ENCODE assay signal across 12 cellular contexts in genomic region chr1:1216770-1217620, GRCh38. TPM values are rescaled to one million over a fixed set of nuclear protein-coding genes. Genes with fewer than 3 reads are reported as not detected.
A peak's percentile ranks its signal among the peaks of the same experiment; 100 is the strongest.
DNase-seq lines count a peak whose midpoint lies in the region; ATAC-seq, FAIRE-seq and TF ChIP-seq lines count a peak whose summit lies in the region.
"Had no signal": no experiment of that assay in that cellular context is flagged by ENCODE, and none has a peak within 500 bp of the region (broad histone marks: within the 10 kb centered on the region; RNA-seq: fewer than 3 reads in every experiment).

No MANE protein-coding gene starts in this region.

- no peak for FAIRE-seq in urothelium cell line (lab: Jason Lieb, UNC)

- H3K4me3 ChIP-seq in A673 (ENCODE audit: low read depth, low read length, poor library complexity, severe bottlenecking) (no peak overlapping the region), colonic mucosa (no peak overlapping the region)
- H3K4me3 ChIP-seq: hepatocyte, uterus had no signal

- DNase-seq in A673 (ENCODE audit: low spot score) (no peak), endothelial cell (ENCODE audit: low spot score) (no peak), colonic mucosa (no peak), urothelium cell line (ENCODE audit: low spot score) (no peak)
- DNase-seq in activated T-cell treated with anti-CD3 and anti-CD28 coated beads, Interleukin-2, amount 50 U/mL, for 4 hours = peak; percentile 50
- DNase-seq: GDM1, uterus had no signal

- TF ChIP-seq CTCF in A673 (conservative IDR thresholded peaks at IDR 0.05; ENCODE audit: low read depth, low read length) (no peak), endothelial cell (IDR thresholded peaks at IDR 0.05; ENCODE audit: unreplicated experiment) (no peak), colonic mucosa (IDR thresholded peaks at IDR 0.05) (no peak)

- no peaks in the 10 kb centered on the region for H3K27me3 Mint-ChIP-seq in IgD-negative memory B cell
- H3K27me3 Mint-ChIP-seq in activated T-cell treated with anti-CD3 and anti-CD28 coated beads, Interleukin-2, amount 50 U/mL, for 4 hours (ENCODE audit: low read depth) = no peaks in the 10 kb centered on the region
- H3K27me3 Mint-ChIP-seq in endothelial cell (ENCODE audit: unreplicated experiment) = peaks cover 6% of the 10 kb centered on the region

- H3K4me1 ChIP-seq in A673 (ENCODE audit: insufficient read depth, low read length, poor library complexity, severe bottlenecking) (peaks cover 18% of the 10 kb centered on the region), colonic mucosa (peaks cover under 1% of the 10 kb centered on the region)

- no peak overlapping the region for H3K27ac ChIP-seq in A673 (ENCODE audit: low read depth, low read length, poor library complexity, severe bottlenecking)
- no peak overlapping the region for H3K27ac ChIP-seq in colonic mucosa
- H3K27ac ChIP-seq: hepatocyte, uterus had no signal

- intact Hi-C loops in A673 (cut with micrococcal nuclease; ENCODE audit: unreplicated experiment) (loop anchor here (5.0 kb wide), 1 partner anchor 45 kb away; the partner anchor contains the start of gene TTLL10), colonic mucosa (cut with DNase I) (no loop called here)

- no peak overlapping the region for H3K9ac ChIP-seq in colonic mucosa (ENCODE audit: low read depth in 2 of 2, low read length in 2 of 2)

- CTCF ChIA-PET in A673 (lab: Charles Lee) = no interaction called here

- H3K27me3 ChIP-seq in A673 (replicated peaks; ENCODE audit: insufficient read depth, low read depth, low read length, poor library complexity) (no peaks in the 10 kb centered on the region), colonic mucosa (no peaks in the 10 kb centered on the region)
- H3K27me3 ChIP-seq: hepatocyte, uterus had no signal

- H3K36me3 Mint-ChIP-seq in IgD-negative memory B cell (peaks cover 2% of the 10 kb centered on the region), endothelial cell (ENCODE audit: low read depth, unreplicated experiment) (peaks cover 8% of the 10 kb centered on the region)
- H3K36me3 Mint-ChIP-seq in activated T-cell treated with anti-CD3 and anti-CD28 coated beads, Interleukin-2, amount 50 U/mL, for 4 hours (ENCODE audit: insufficient read depth) = peaks cover 26% of the 10 kb centered on the region

- peaks cover 25% of the 10 kb centered on the region for H3K36me3 ChIP-seq in A673 (ENCODE audit: insufficient read depth, low read length, poor library complexity, severe bottlenecking)
- H3K36me3 ChIP-seq in colonic mucosa = peaks cover 31% of the 10 kb centered on the region
- H3K36me3 ChIP-seq: uterus had no signal

- H3K27ac Mint-ChIP-seq in IgD-negative memory B cell (peak overlapping the region in 2 of 3 donors; percentile 2 to 65), endothelial cell (ENCODE audit: unreplicated experiment) (peak overlapping the region; percentile 80)

- no peaks in the 10 kb centered on the region for H3K9me3 ChIP-seq in A673 (ENCODE audit: low read depth, low read length, poor library complexity, severe bottlenecking)
- no peaks in the 10 kb centered on the region for H3K9me3 ChIP-seq in colonic mucosa
- H3K9me3 ChIP-seq: uterus had no signal

- TSS peak; percentile 91 for BruUV-seq in A673 (replicated peaks; lab: Mats Ljungman, UMichigan)

- POLR2A ChIA-PET in A673 (lab: Charles Lee; ENCODE audit: low non-redundant PET) = no interaction called here

- H3K4me1 Mint-ChIP-seq in IgD-negative memory B cell (peaks cover 0 to 12% (median 11%) of the 10 kb centered on the region in 3 donors), endothelial cell (ENCODE audit: unreplicated experiment) (no peaks in the 10 kb centered on the region)
- peaks cover 51% of the 10 kb centered on the region for H3K4me1 Mint-ChIP-seq in activated T-cell treated with anti-CD3 and anti-CD28 coated beads, Interleukin-2, amount 50 U/mL, for 4 hours (ENCODE audit: low read depth)

- H3K4me3 Mint-ChIP-seq in IgD-negative memory B cell = peak overlapping the region in 3 of 4 donors; percentile 25 to 32 (median 27)
- H3K4me3 Mint-ChIP-seq in activated T-cell treated with anti-CD3 and anti-CD28 coated beads, Interleukin-2, amount 50 U/mL, for 4 hours = peak overlapping the region; percentile 82
- peak overlapping the region; percentile 71 for H3K4me3 Mint-ChIP-seq in endothelial cell (ENCODE audit: unreplicated experiment)

- H3K9me3 Mint-ChIP-seq in IgD-negative memory B cell (no peaks in the 10 kb centered on the region), endothelial cell (ENCODE audit: unreplicated experiment) (no peaks in the 10 kb centered on the region)
- no peaks in the 10 kb centered on the region for H3K9me3 Mint-ChIP-seq in activated T-cell treated with anti-CD3 and anti-CD28 coated beads, Interleukin-2, amount 50 U/mL, for 4 hours

- ATAC-seq in activated T-cell treated with anti-CD3 and anti-CD28 coated beads, Interleukin-2, amount 50 U/mL, for 4 hours = peak in 1 of 2 donors; percentile 14
- no peak for ATAC-seq in HG03342 (IDR thresholded peaks at IDR 0.05; ENCODE audit: unreplicated experiment)
- no peak for ATAC-seq in GM18873 (IDR thresholded peaks at IDR 0.05; ENCODE audit: low FRiP score, unreplicated experiment)

RNA-seq across cellular contexts. Expression of gene TNFRSF4, which starts 3.0 kb away (rescaled TPM):
- total RNA-seq in A673 (2021) = 0.80 and 1.5 TPM in 2 replicates
- not detected for polyA plus RNA-seq in IgD-negative memory B cell
- total RNA-seq in activated T-cell treated with anti-CD3 and anti-CD28 coated beads, Interleukin-2, amount 50 U/mL, for 4 hours = 100 to 1,000 TPM; 480 to 735 (median 495) TPM
- 0.80 TPM for total RNA-seq in endothelial cell (ENCODE audit: unreplicated experiment)
- 1 to 10 TPM; 1.2 to 2.3 TPM for total RNA-seq in colonic mucosa
- total RNA-seq: hepatocyte had no signal
- polyA plus RNA-seq: BJ, hepatocyte had no signal

RNA-seq across cellular contexts. Expression of gene TNFRSF18, which starts 10.6 kb away (rescaled TPM):
- 0.77 and 1.1 TPM in 2 replicates for total RNA-seq in A673 (2021)
- 3.5 TPM for polyA plus RNA-seq in IgD-negative memory B cell
- total RNA-seq in activated T-cell treated with anti-CD3 and anti-CD28 coated beads, Interleukin-2, amount 50 U/mL, for 4 hours = 100 to 1,000 TPM; 102 to 212 (median 155) TPM
- not detected for total RNA-seq in endothelial cell (ENCODE audit: unreplicated experiment)
- total RNA-seq in colonic mucosa = 1 to 10 TPM in 1 of 2 donors, under 1 TPM in 1; 0.61 to 1.7 TPM
- total RNA-seq: hepatocyte had no signal

RNA-seq across cellular contexts. Expression of gene SDF4, which starts 14.8 kb away (rescaled TPM):
- total RNA-seq in A673 (2021) = 121 and 133 TPM in 2 replicates
- polyA plus RNA-seq in IgD-negative memory B cell = 121 TPM
- 100 to 1,000 TPM; 191 to 242 (median 193) TPM for total RNA-seq in activated T-cell treated with anti-CD3 and anti-CD28 coated beads, Interleukin-2, amount 50 U/mL, for 4 hours
- total RNA-seq in endothelial cell (ENCODE audit: unreplicated experiment) = 130 TPM
- total RNA-seq in colonic mucosa = 100 to 1,000 TPM; 202 to 325 TPM

RNA-seq across cellular contexts. Expression of gene B3GALT6, which starts 15.0 kb away (rescaled TPM):
- 41.3 and 41.8 TPM in 2 replicates for total RNA-seq in A673 (2021)
- polyA plus RNA-seq in IgD-negative memory B cell = 5.6 TPM
- total RNA-seq in activated T-cell treated with anti-CD3 and anti-CD28 coated beads, Interleukin-2, amount 50 U/mL, for 4 hours = 10 to 100 TPM; 38.0 to 40.8 (median 39.0) TPM
- 43.2 TPM for total RNA-seq in endothelial cell (ENCODE audit: unreplicated experiment)
- 10 to 100 TPM in 1 of 2 donors, 1 to 10 TPM in 1; 8.0 to 12.0 TPM for total RNA-seq in colonic mucosa

RNA-seq across cellular contexts. Expression of gene C1QTNF12, which starts 29.5 kb away (rescaled TPM):
- total RNA-seq in A673 (2021) (2.9 and 4.4 TPM in 2 replicates), endothelial cell (ENCODE audit: unreplicated experiment) (0.69 TPM), colonic mucosa (10 to 100 TPM; 21.3 to 34.2 TPM)
- polyA plus RNA-seq in IgD-negative memory B cell = 0.88 TPM
- 1 to 10 TPM; 1.6 to 2.2 (median 2.1) TPM for total RNA-seq in activated T-cell treated with anti-CD3 and anti-CD28 coated beads, Interleukin-2, amount 50 U/mL, for 4 hours

Comparison
In these comparisons a context has a peak if more than half of its experiments do, and no peak if none do; other contexts are left out.
1. H3K4me3 Mint-ChIP-seq: peak in every context shown above with its lines; median percentile 82 in activated T-cell treated with anti-CD3 and anti-CD28 coated beads, Interleukin-2, amount 50 U/mL, for 4 hours; 71 in endothelial cell; 27 in IgD-negative memory B cell.
2. RNA of gene TNFRSF4, which starts 3.0 kb away (total RNA-seq): 480 to 735 TPM in activated T-cell treated with anti-CD3 and anti-CD28 coated beads, Interleukin-2, amount 50 U/mL, for 4 hours; 1.2 to 2.3 TPM in colonic mucosa, 0.80 to 1.5 TPM in A673 and 0.80 TPM in endothelial cell (single experiment); every median in the first group is over 100 times any median in the second.
3. RNA of gene TNFRSF18, which starts 10.6 kb away (total RNA-seq): 102 to 212 TPM in activated T-cell treated with anti-CD3 and anti-CD28 coated beads, Interleukin-2, amount 50 U/mL, for 4 hours; 0.61 to 1.7 TPM in colonic mucosa, 0.77 to 1.1 TPM in A673 and not detected in endothelial cell (single experiment); every median in the first group is over 10 times any median in the second.